Comparison of ENCODE assay signal across 10 cellular contexts in the genomic region with DNA sequence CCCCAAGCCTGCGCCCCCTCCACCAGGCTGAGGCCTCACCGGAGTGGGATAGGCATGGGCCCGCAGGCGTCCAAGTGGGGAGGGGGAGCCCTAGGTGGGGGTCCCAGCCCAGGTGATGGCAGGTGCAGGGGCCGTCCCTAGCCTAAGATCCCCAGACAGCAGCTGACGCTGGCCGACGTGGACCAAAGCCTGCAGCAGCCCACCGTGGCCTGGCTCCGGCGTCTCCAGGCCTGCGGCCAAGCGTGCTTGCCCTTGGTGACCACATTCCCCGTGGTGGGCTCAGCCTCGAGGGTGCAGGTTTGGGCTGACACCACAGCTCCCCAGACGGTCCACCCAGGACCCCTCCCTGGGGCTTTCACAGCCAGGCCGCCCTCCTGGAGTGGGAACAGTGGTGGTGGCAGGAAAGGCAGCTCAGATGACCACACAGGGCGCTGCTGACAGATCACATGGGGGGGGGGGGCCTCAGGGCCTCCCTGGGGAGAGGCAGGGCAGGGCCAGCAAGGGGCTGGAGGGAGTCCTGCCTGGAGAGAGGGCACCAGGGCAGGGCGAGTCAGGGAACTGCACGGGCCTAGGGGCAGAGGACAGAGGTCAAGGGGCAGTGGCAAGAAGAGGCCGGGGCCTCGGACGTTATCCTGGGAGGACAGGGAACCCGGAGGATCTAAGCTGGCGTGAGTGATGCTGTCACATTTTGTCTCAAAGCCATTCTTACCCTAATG. TPM values are rescaled to one million over a fixed set of nuclear protein-coding genes. Genes with fewer than 3 reads are reported as not detected.
DNase-seq lines count a peak whose midpoint lies in the region; ATAC-seq and TF ChIP-seq lines count a peak whose summit lies in the region.
"Had no signal": no experiment of that assay in that cellular context is flagged by ENCODE, and none has a peak within 500 bp of the region (broad histone marks: within the 10 kb centered on the region; RNA-seq: fewer than 3 reads in every experiment).

No MANE protein-coding gene starts in this region.

- BruUV-seq in Caco-2 (replicated peaks; lab: Mats Ljungman, UMichigan) (no TSS peak), mammary epithelial cell (replicated peaks; lab: Mats Ljungman, UMichigan) (no TSS peak)

- no peak for TF ChIP-seq EP300 in gastroesophageal sphincter (IDR thresholded peaks at IDR 0.05)

- H3K9me3 ChIP-seq in Caco-2 (no peaks in the 10 kb centered on the region), mammary epithelial cell (replicated peaks; ENCODE audit: insufficient read depth, low read length) (no peaks in the 10 kb centered on the region), neural progenitor cell (ENCODE audit: low read depth) (no peaks in the 10 kb centered on the region), gastroesophageal sphincter (no peaks in the 10 kb centered on the region)
- H3K9me3 ChIP-seq: suprapubic skin had no signal

- H3K4me1 Mint-ChIP-seq in Caco-2 (ENCODE audit: low read depth, unreplicated experiment) (peaks cover 11% of the 10 kb centered on the region), neural progenitor cell (peaks cover 2% of the 10 kb centered on the region)

- H3K27ac Mint-ChIP-seq in Caco-2 (ENCODE audit: unreplicated experiment) (peak overlapping the region; percentile 61), neural progenitor cell (no peak overlapping the region)

- H3K4me2 ChIP-seq in mammary epithelial cell (ENCODE audit: insufficient read depth, low read depth, low read length) (peak overlapping the region; percentile 22), neural progenitor cell (peak overlapping the region; percentile 85)

- peak overlapping the region; percentile 62 for H3K4me3 Mint-ChIP-seq in Caco-2 (ENCODE audit: unreplicated experiment)
- H3K4me3 Mint-ChIP-seq in neural progenitor cell, result no peak overlapping the region
- H3K4me3 Mint-ChIP-seq: neural crest cell had no signal

- H3K27me3 ChIP-seq in Caco-2 (replicated peaks; ENCODE audit: control insufficient read depth, insufficient read depth, low read length) (no peaks in the 10 kb centered on the region), mammary epithelial cell (ENCODE audit: insufficient read depth, low read length) (no peaks in the 10 kb centered on the region), neural progenitor cell (peaks cover 22% of the 10 kb centered on the region), gastroesophageal sphincter (peaks cover 34% of the 10 kb centered on the region)

- H4K20me1 ChIP-seq in mammary epithelial cell (ENCODE audit: insufficient read depth, low read length), result no peaks in the 10 kb centered on the region
- H4K20me1 ChIP-seq in neural progenitor cell (ENCODE audit: low read depth), result peaks cover 8% of the 10 kb centered on the region

- ATAC-seq in gastroesophageal sphincter, result no peak

- peaks cover 15% of the 10 kb centered on the region for H3F3A ChIP-seq in neural progenitor cell (ENCODE audit: low read depth)

- H3K9me3 Mint-ChIP-seq in Caco-2 (ENCODE audit: unreplicated experiment), result no peaks in the 10 kb centered on the region
- no peaks in the 10 kb centered on the region for H3K9me3 Mint-ChIP-seq in neural progenitor cell
- H3K9me3 Mint-ChIP-seq: neural crest cell had no signal

- H3K27me3 Mint-ChIP-seq in Caco-2 (ENCODE audit: insufficient read depth, unreplicated experiment) (no peaks in the 10 kb centered on the region), neural progenitor cell (ENCODE audit: insufficient read depth, low read depth) (peaks cover 7% of the 10 kb centered on the region)

- whole genome bisulfite sequencing in mammary epithelial cell (ENCODE audit: low coverage, missing lambda C conversion rate), result 85% methylated on average over 18 of the region's 25 CpGs
- whole genome bisulfite sequencing in gastroesophageal sphincter (ENCODE audit: low coverage in 1 of 2), 2 donors, result 74% methylated on average over 4 of the region's 25 CpGs; no CpG with 5 or more reads in 1 of the 2 donors

- H3K79me2 ChIP-seq in mammary epithelial cell (ENCODE audit: insufficient read depth, low read length) (no peaks in the 10 kb centered on the region), neural progenitor cell (ENCODE audit: low read depth) (no peaks in the 10 kb centered on the region)

- no peak overlapping the region; the same call in 1 of the 2 replicates for H3K4me3 ChIP-seq in Caco-2 (ENCODE audit: low read depth, low read length)
- H3K4me3 ChIP-seq in mammary epithelial cell (replicated peaks in 1 of 3; ENCODE audit: insufficient read depth in 1 of 3, low read depth in 2 of 3, low read length in 3 of 3), result no peak overlapping the region
- no peak overlapping the region for H3K4me3 ChIP-seq in neural progenitor cell
- no peak overlapping the region for H3K4me3 ChIP-seq in gastroesophageal sphincter

- peaks cover 36% of the 10 kb centered on the region for H3K36me3 Mint-ChIP-seq in Caco-2 (ENCODE audit: insufficient read depth, unreplicated experiment)
- H3K36me3 Mint-ChIP-seq in neural progenitor cell, result peaks cover 2% of the 10 kb centered on the region

- intact Hi-C loops in Caco-2 (cut with micrococcal nuclease; ENCODE audit: unreplicated experiment), result no loop called here
- intact Hi-C loops in mammary epithelial cell (cut with micrococcal nuclease), result no loop called here

- POLR2A ChIA-PET in Caco-2 (lab: Charles Lee), result interaction anchor here (0.6 kb wide), 1 partner anchor 62 kb away, joined by 6 read pairs; no protein-coding TSS in a partner anchor

- H3K9ac ChIP-seq in mammary epithelial cell (ENCODE audit: insufficient read depth, low read length), result no peak overlapping the region
- H3K9ac ChIP-seq in neural progenitor cell, result no peak overlapping the region

- DNase-seq in Caco-2 (no peak), HuH-7.5 (ENCODE audit: low spot score) (peak; percentile 40), mammary epithelial cell (no peak), neural progenitor cell (ENCODE audit: low spot score) (no peak), G401 (ENCODE audit: low spot score) (no peak), NCI-H1930 (lab: John Stamatoyannopoulos, UW) (no peak)

- TF ChIP-seq CTCF in Caco-2 (IDR thresholded peaks at IDR 0.05; ENCODE audit: insufficient read depth in 1 of 2, low read depth in 1 of 2, low read length in 1 of 2, severe bottlenecking in 1 of 2, unreplicated experiment in 1 of 2) (no peak), mammary epithelial cell (conservative IDR thresholded peaks at IDR 0.05 in 1 of 2, IDR thresholded peaks at IDR 0.05 in 1 of 2; ENCODE audit: extremely low read depth in 1 of 2, insufficient read depth in 1 of 2, low read depth in 1 of 2, low read length in 2 of 2) (no peak), neural progenitor cell (IDR thresholded peaks at IDR 0.05) (no peak), gastroesophageal sphincter (IDR thresholded peaks at IDR 0.05) (no peak)

- H3K27ac ChIP-seq in mammary epithelial cell (ENCODE audit: insufficient read depth, low read depth, low read length), result peak overlapping the region; percentile 65
- no peak overlapping the region for H3K27ac ChIP-seq in neural progenitor cell
- H3K27ac ChIP-seq in gastroesophageal sphincter, result no peak overlapping the region

- peaks cover 53% of the 10 kb centered on the region for H3K4me1 ChIP-seq in Caco-2
- H3K4me1 ChIP-seq in mammary epithelial cell (ENCODE audit: insufficient read depth, low read length), result peaks cover 65% of the 10 kb centered on the region
- peaks cover 22% of the 10 kb centered on the region for H3K4me1 ChIP-seq in neural progenitor cell
- H3K4me1 ChIP-seq in gastroesophageal sphincter, result peaks cover 0 to 26% (median 6%) of the 10 kb centered on the region in 3 donors

- peaks cover 6% of the 10 kb centered on the region for H3K36me3 ChIP-seq in Caco-2 (ENCODE audit: control insufficient read depth, insufficient read depth, low read length)
- H3K36me3 ChIP-seq in mammary epithelial cell (ENCODE audit: insufficient read depth, low read length), result peaks cover 1% of the 10 kb centered on the region
- no peaks in the 10 kb centered on the region for H3K36me3 ChIP-seq in neural progenitor cell
- H3K36me3 ChIP-seq in gastroesophageal sphincter, result peaks cover 0 to 45% of the 10 kb centered on the region in 2 donors

- CTCF ChIA-PET in Caco-2 (lab: Charles Lee) (interaction anchor here (0.6 to 1.5 kb wide), 6 partner anchors 9 to 160 kb away, joined by 3 to 6 read pairs (median 4); no protein-coding TSS in a partner anchor), mammary epithelial cell (lab: Charles Lee; ENCODE audit: low non-redundant PET) (interaction anchor here (0.6 kb wide), 1 partner anchor 79 kb away, joined by 3 read pairs; no protein-coding TSS in a partner anchor)

- H2AFZ ChIP-seq in mammary epithelial cell (ENCODE audit: low read depth, low read length) (no peak overlapping the region), neural progenitor cell (replicated peaks) (no peak overlapping the region)

- in situ Hi-C loops in mammary epithelial cell (cut with MboI; ENCODE audit: low sequenced_read_pairs in 2 of 2), result no loop called here
- in situ Hi-C loops in G401 (cut with HindIII; ENCODE audit: low sequenced_read_pairs), result no loop called here

- dilution Hi-C loops in mammary epithelial cell (cut with HindIII; ENCODE audit: low sequenced_read_pairs), result no loop called here

- TF ChIP-seq POLR2A in gastroesophageal sphincter (IDR thresholded peaks at IDR 0.05), result no peak

RNA-seq across cellular contexts. Expression of a gene that starts 0.8 kb away (rescaled TPM):
- 13.4 and 16.8 TPM in 2 replicates for total RNA-seq in Caco-2 (2022)
- total RNA-seq in mammary epithelial cell, result 10 to 100 TPM in 1 of 2 donors, under 1 TPM in 1; 0.33 to 46.1 TPM
- 9.9 TPM for polyA plus RNA-seq in mammary epithelial cell
- polyA minus RNA-seq in mammary epithelial cell, result 31.1 TPM
- 3.2 and 3.3 TPM in 2 replicates for total RNA-seq in neural progenitor cell (ENCODE audit: low replicate concordance)
- total RNA-seq in G401 (2014; rRNA removed; shearing (Covaris generic)), result 0.68 and 12.7 TPM in 2 replicates
- 1 to 10 TPM; 2.0 to 6.6 (median 3.3) TPM for total RNA-seq in gastroesophageal sphincter

RNA-seq across cellular contexts. Expression of a gene that starts 31.2 kb away (rescaled TPM):
- total RNA-seq in Caco-2 (2022) (92.2 and 93.3 TPM in 2 replicates), mammary epithelial cell (10 to 100 TPM; 59.3 to 78.1 TPM), neural progenitor cell (ENCODE audit: low replicate concordance) (54.8 and 55.4 TPM in 2 replicates), gastroesophageal sphincter (10 to 100 TPM; 35.8 to 47.3 (median 38.8) TPM)
- polyA plus RNA-seq in mammary epithelial cell, result 56.4 TPM
- 53.1 TPM for polyA minus RNA-seq in mammary epithelial cell
- 71.4 and 73.3 TPM in 2 replicates for total RNA-seq in G401 (2014; rRNA removed; shearing (Covaris generic))

RNA-seq across cellular contexts. Expression of a gene that starts 31.3 kb away (rescaled TPM):
- total RNA-seq in Caco-2 (2022), result 98.5 and 112 TPM in 2 replicates
- 10 to 100 TPM; 10.5 to 39.7 TPM for total RNA-seq in mammary epithelial cell
- polyA plus RNA-seq in mammary epithelial cell, result 25.3 TPM
- polyA minus RNA-seq in mammary epithelial cell, result 23.8 TPM
- total RNA-seq in neural progenitor cell (ENCODE audit: low replicate concordance), result 34.4 and 44.4 TPM in 2 replicates
- total RNA-seq in G401 (2014; rRNA removed; shearing (Covaris generic)), result 60.7 and 97.4 TPM in 2 replicates
- total RNA-seq in gastroesophageal sphincter, result 10 to 100 TPM; 15.1 to 42.2 (median 25.4) TPM

RNA-seq across cellular contexts. Expression of a gene that starts 39.8 kb away (rescaled TPM):
- total RNA-seq in Caco-2 (2022), result 0.12 TPM in 1 of 2 replicates, not detected in the other
- total RNA-seq in mammary epithelial cell, result not detected
- polyA plus RNA-seq in mammary epithelial cell, result not detected
- polyA minus RNA-seq in mammary epithelial cell, result not detected
- total RNA-seq in neural progenitor cell (ENCODE audit: low replicate concordance), result 1.0 TPM in 1 of 2 replicates, not detected in the other
- total RNA-seq in G401 (2014; rRNA removed; shearing (Covaris generic)), result 0.12 TPM in 1 of 2 replicates, not detected in the other
- 1 to 10 TPM in 2 of 4 donors, under 1 TPM in 2; 0.66 to 2.3 (median 1.4) TPM for total RNA-seq in gastroesophageal sphincter
- total RNA-seq: neural crest cell had no signal

RNA-seq across cellular contexts. Expression of a gene that starts 47.4 kb away (rescaled TPM):
- total RNA-seq in Caco-2 (2022) (not detected in 2 replicates), mammary epithelial cell (not detected), neural progenitor cell (ENCODE audit: low replicate concordance) (not detected in 2 replicates), gastroesophageal sphincter (not detected)
- polyA plus RNA-seq in mammary epithelial cell, result not detected
- not detected for polyA minus RNA-seq in mammary epithelial cell
- not detected in 2 replicates for total RNA-seq in G401 (2014; rRNA removed; shearing (Covaris generic))
- total RNA-seq: neural crest cell, Right ventricle myocardium inferior, suprapubic skin had no signal
